ENCODE assay signal across 21 cellular contexts in the genomic region with DNA sequence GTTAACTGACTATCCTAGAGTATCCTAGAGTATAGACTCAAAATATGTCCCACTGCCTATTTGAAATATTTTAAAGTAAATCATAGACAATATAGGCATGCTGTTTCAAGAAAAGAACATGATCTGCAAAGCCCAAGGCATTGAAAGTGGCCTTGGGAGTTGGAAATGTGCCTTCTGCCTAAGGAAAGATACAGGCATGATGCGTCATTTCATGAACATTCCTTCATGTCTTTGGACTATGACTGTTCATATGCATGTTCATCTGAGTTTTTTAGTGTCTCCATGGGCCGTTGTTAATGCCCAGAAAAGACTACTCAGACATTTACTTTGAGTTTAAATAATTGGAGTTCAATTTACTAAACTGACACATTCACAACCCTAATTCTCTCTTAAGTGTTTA.
DNase-seq lines count a peak whose midpoint lies in the region; ATAC-seq, FAIRE-seq and TF ChIP-seq lines count a peak whose summit lies in the region.
"Had no signal": no experiment of that assay in that cellular context is flagged by ENCODE, and none has a peak within 500 bp of the region (broad histone marks: within the 10 kb centered on the region; RNA-seq: fewer than 3 reads in every experiment).

No MANE protein-coding gene starts in this region.

- H3K9ac ChIP-seq in GM23248 = no peak overlapping the region
- H3K9ac ChIP-seq in adipocyte (ENCODE audit: low read length) = no peak overlapping the region
- H3K9ac ChIP-seq: KMS-11 had no signal

- no peak for FAIRE-seq in urothelium cell line (lab: Jason Lieb, UNC)
- FAIRE-seq: GM18507, H54 had no signal

- no peaks in the 10 kb centered on the region for H3K79me2 ChIP-seq in GM23248 (ENCODE audit: insufficient read depth)

- no peak for TF ChIP-seq CTCF in foreskin keratinocyte (conservative IDR thresholded peaks at IDR 0.05)

- DNase-seq in EH (ENCODE audit: low read depth) = peak; percentile 42
- peak; percentile 48 for DNase-seq in GM23248
- peak; percentile 34 for DNase-seq in adipocyte (ENCODE audit: low read depth)
- peak; percentile 50 to 83 for DNase-seq in foreskin keratinocyte
- DNase-seq in urothelium cell line (ENCODE audit: low spot score) = no peak
- no peak for DNase-seq in nucleus accumbens (lab: John Stamatoyannopoulos, UW)
- DNase-seq: C1 segment of cervical spinal cord; CD4-positive, CD25-positive, alpha-beta regulatory T cell; CD8-positive, alpha-beta memory T cell; COR-L47; DMS 273 treated with DMSO at 0.1 percent for 48 hours; DMS53; DND-41 had no signal

- 71 to 75% methylated on average over 2 of the region's 2 CpGs for WGBS in GM23248 (ENCODE audit: low coverage in 1 of 2, low lambda C conversion rate in 2 of 2, missing lambda C conversion rate in 2 of 2), 2 experiments

- no peaks in the 10 kb centered on the region for H3F3A ChIP-seq in GM23248 (ENCODE audit: insufficient read depth)

- no peak overlapping the region for H3K4me2 ChIP-seq in GM23248 (ENCODE audit: unreplicated experiment)
- H3K4me2 ChIP-seq: GM23338, KMS-11 had no signal

- H3K27ac ChIP-seq in GM23248 (no peak overlapping the region), foreskin keratinocyte (no peak overlapping the region)
- H3K27ac ChIP-seq: HL-60, KMS-11 had no signal

- no peak overlapping the region for H2AFZ ChIP-seq in GM23248
- H2AFZ ChIP-seq: GM23338 had no signal

- H3K4me1 ChIP-seq in GM23248 (ENCODE audit: insufficient read depth) (0 out of 2 replicates have a peak, but pooled peaks cover 5% of the 10 kb centered on the region), adipocyte (ENCODE audit: control insufficient read depth, insufficient read depth, low read length) (no peaks in the 10 kb centered on the region), foreskin keratinocyte (peaks cover 22% of the 10 kb centered on the region)

- H3K36me3 ChIP-seq in GM23248 (ENCODE audit: low read depth) = no peaks in the 10 kb centered on the region
- no peaks in the 10 kb centered on the region for H3K36me3 ChIP-seq in adipocyte (ENCODE audit: control insufficient read depth, insufficient read depth, low read length, severe bottlenecking)

- H3K27me3 ChIP-seq in GM23248 (replicated peaks; ENCODE audit: insufficient read depth) = no peaks in the 10 kb centered on the region; the same call in 1 of the 2 replicates
- peaks cover 6% of the 10 kb centered on the region for H3K27me3 ChIP-seq in adipocyte (replicated peaks; ENCODE audit: control insufficient read depth, insufficient read depth, low read length)
- H3K27me3 ChIP-seq in foreskin keratinocyte = no peaks in the 10 kb centered on the region

- H3K9me3 ChIP-seq in GM23248 (ENCODE audit: low read depth) (no peaks in the 10 kb centered on the region), adipocyte (ENCODE audit: control insufficient read depth, low read length) (no peaks in the 10 kb centered on the region)

- peak; percentile 77 for ATAC-seq in foreskin keratinocyte
- no peak for ATAC-seq in HG02571 (IDR thresholded peaks at IDR 0.05; ENCODE audit: unreplicated experiment)
- ATAC-seq in HG02970 (IDR thresholded peaks at IDR 0.05; ENCODE audit: low FRiP score, unreplicated experiment) = no peak
- ATAC-seq: GM23338, HCT116 had no signal

- in situ Hi-C loops in GM23248 (cut with MboI) = no loop called here

- H3K4me3 ChIP-seq in GM23248 (no peak overlapping the region), adipocyte (ENCODE audit: low read length) (no peak overlapping the region)
- H3K4me3 ChIP-seq: GM23338 had no signal

- H4K20me1 ChIP-seq in GM23248 (ENCODE audit: insufficient read depth) = no peaks in the 10 kb centered on the region

- H3K9me2 ChIP-seq in GM23248 (ENCODE audit: insufficient read depth) = no peaks in the 10 kb centered on the region

Comparison
In these comparisons a context has a peak if more than half of its experiments do, and no peak if none do; other contexts are left out.
1. DNase-seq: peak in EH (single experiment), GM23248 (single experiment), adipocyte (single experiment) and foreskin keratinocyte (2 of 2); none in urothelium cell line (single experiment) and nucleus accumbens (0 of 56).